ENCODE assay signal across 9 cellular contexts in the genomic region with DNA sequence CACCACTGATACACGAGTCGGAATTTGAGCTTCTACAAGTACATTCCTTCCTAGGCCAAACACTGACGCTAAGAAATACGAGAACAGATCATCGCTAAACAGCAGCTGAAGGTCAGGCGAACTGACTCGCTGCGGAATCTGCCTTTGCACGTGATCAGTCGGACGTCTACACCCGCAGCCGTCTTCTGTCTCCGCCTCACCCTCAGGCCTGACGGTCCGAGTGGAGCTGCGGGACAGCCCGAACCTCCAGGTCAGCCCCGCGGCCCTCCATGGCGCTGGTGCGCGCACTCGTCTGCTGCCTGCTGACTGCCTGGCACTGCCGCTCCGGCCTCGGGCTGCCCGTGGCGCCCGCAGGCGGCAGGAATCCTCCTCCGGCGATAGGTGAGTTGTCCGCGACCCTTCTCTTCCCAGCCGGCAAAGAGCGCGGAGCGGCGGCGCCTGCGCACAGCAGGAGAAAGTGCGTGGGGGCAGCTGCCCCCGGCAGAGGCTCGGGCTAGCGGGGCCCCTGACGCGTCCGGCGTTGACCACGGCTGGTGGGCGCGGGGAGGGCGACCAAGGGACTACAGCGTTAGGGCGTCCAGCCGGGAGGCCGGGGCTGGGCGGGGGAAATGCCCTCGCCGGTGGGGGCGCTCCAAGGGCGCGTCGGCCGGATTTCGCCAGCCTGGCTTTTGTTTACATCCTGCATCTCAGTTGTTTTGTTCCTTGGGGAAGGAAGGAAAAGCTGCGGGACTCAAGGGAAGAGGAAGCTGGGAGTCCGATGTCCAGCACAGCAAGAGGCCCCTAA. TPM values are rescaled to one million over a fixed set of nuclear protein-coding genes. Genes with fewer than 3 reads are reported as not detected.
A peak's percentile ranks its signal among the peaks of the same experiment; 100 is the strongest.
DNase-seq lines count a peak whose midpoint lies in the region; ATAC-seq and TF ChIP-seq lines count a peak whose summit lies in the region.
"Had no signal": no experiment of that assay in that cellular context is flagged by ENCODE, and none has a peak within 500 bp of the region (broad histone marks: within the 10 kb centered on the region; RNA-seq: fewer than 3 reads in every experiment).

A gene with protein sequence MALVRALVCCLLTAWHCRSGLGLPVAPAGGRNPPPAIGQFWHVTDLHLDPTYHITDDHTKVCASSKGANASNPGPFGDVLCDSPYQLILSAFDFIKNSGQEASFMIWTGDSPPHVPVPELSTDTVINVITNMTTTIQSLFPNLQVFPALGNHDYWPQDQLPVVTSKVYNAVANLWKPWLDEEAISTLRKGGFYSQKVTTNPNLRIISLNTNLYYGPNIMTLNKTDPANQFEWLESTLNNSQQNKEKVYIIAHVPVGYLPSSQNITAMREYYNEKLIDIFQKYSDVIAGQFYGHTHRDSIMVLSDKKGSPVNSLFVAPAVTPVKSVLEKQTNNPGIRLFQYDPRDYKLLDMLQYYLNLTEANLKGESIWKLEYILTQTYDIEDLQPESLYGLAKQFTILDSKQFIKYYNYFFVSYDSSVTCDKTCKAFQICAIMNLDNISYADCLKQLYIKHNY (plus strand): TSS at position 181 of the 784 bp plus-strand sequence. CDS start 89 bp downstream, at position 270.

- peak within 1 kb of the TSS; percentile 95 for H2AFZ ChIP-seq in GM23338

- peak; percentile 31 for DNase-seq in NCI-H1436 (lab: John Stamatoyannopoulos, UW)
- no peak for DNase-seq in NCI-H1436 treated with DMSO at 0.1 percent for 48 hours (lab: John Stamatoyannopoulos, UW)
- DNase-seq in GM23338 (ENCODE audit: low spot score), result peak; percentile 87
- DNase-seq in Jurkat, Clone E6-1 (ENCODE audit: low read depth, low spot score), result no peak
- DNase-seq in RKO (ENCODE audit: low spot score), result peak; percentile 87
- DNase-seq in brain pericyte (ENCODE audit: low read depth, low spot score), result peak; percentile 80
- peak; percentile 71 for DNase-seq in renal cortical epithelial cell (ENCODE audit: low read depth)

- H3F3A ChIP-seq in GM23338 (replicated peaks; ENCODE audit: low read depth), result peaks cover 11% of the 10 kb centered on the region; the same call in 1 of the 2 replicates

- H3K9me3 ChIP-seq in iPS-15b (ENCODE audit: control insufficient read depth, insufficient read depth, low read length), result no peaks in the 10 kb centered on the region

- H3K36me3 ChIP-seq in GM23338 (ENCODE audit: insufficient read depth) (no peaks in the 10 kb centered on the region), iPS-15b (ENCODE audit: control insufficient read depth, insufficient read depth, low read length) (no peaks in the 10 kb centered on the region)
- H3K36me3 ChIP-seq: BLaER1 had no signal

- H3K79me2 ChIP-seq in GM23338 (replicated peaks; ENCODE audit: insufficient read depth), result no peaks in the 10 kb centered on the region

- peak within 1 kb of the TSS; percentile 61 for H3K9ac ChIP-seq in iPS-15b (ENCODE audit: low read depth, low read length)
- H3K9ac ChIP-seq: BLaER1 had no signal

- H3K27ac ChIP-seq in GM23338 (ENCODE audit: low read depth), result peak within 1 kb of the TSS; percentile 47
- H3K27ac ChIP-seq: BLaER1 had no signal

- peak; percentile 50 to 56 for TF ChIP-seq CTCF in GM23338 (conservative IDR thresholded peaks at IDR 0.05; ENCODE audit: low read depth in 2 of 2)

- no peaks in the 10 kb centered on the region for H3K9me2 ChIP-seq in GM23338 (ENCODE audit: insufficient read depth)

- H3K4me1 Mint-ChIP-seq in GM23338, result peaks cover 47% of the 10 kb centered on the region

- peaks cover 46% of the 10 kb centered on the region for H3K4me1 ChIP-seq in GM23338 (ENCODE audit: insufficient read depth)
- H3K4me1 ChIP-seq in iPS-15b (ENCODE audit: control insufficient read depth, insufficient read depth, low read length), result peaks cover 12% of the 10 kb centered on the region
- H3K4me1 ChIP-seq: BLaER1 had no signal

- H4K20me1 ChIP-seq in GM23338 (replicated peaks; ENCODE audit: insufficient read depth), result no peaks in the 10 kb centered on the region
- H4K20me1 ChIP-seq: BLaER1 had no signal

- H3K4me3 ChIP-seq in GM23338 (peak within 1 kb of the TSS; percentile 83), iPS-15b (ENCODE audit: low read depth, low read length) (peak within 1 kb of the TSS; percentile 90)
- peak within 1 kb of the TSS; percentile 38 for H3K4me3 ChIP-seq in Jurkat, Clone E6-1 (ENCODE audit: low read length)
- H3K4me3 ChIP-seq: BLaER1 had no signal

- H3K36me3 Mint-ChIP-seq in GM23338 (ENCODE audit: low read depth), result no peaks in the 10 kb centered on the region

- H3K27me3 ChIP-seq in GM23338 (ENCODE audit: insufficient read depth) (peaks cover 38% of the 10 kb centered on the region), iPS-15b (ENCODE audit: control insufficient read depth, insufficient read depth, low read length) (peaks cover 28% of the 10 kb centered on the region)
- H3K27me3 ChIP-seq: BLaER1 had no signal

- peak within 1 kb of the TSS; percentile 88 for H3K4me3 Mint-ChIP-seq in GM23338

- H3K27ac Mint-ChIP-seq in GM23338, result peak within 1 kb of the TSS; percentile 87

- peak; percentile 84 for ATAC-seq in GM23338

- peak within 1 kb of the TSS; percentile 78 for H3K4me2 ChIP-seq in GM23338
- H3K4me2 ChIP-seq: BLaER1 had no signal

- peaks cover 18% of the 10 kb centered on the region for H3K27me3 Mint-ChIP-seq in GM23338 (ENCODE audit: insufficient read depth, low read depth, poor library complexity)

- no peaks in the 10 kb centered on the region for H3K9me3 Mint-ChIP-seq in GM23338

TF ChIP-seq in GM23338, 12 proteins besides CTCF, POLR2A, EP300 and RAD21 (continues in another document):
- TF ChIP-seq EZH2 (IDR thresholded peaks at IDR 0.05; ENCODE audit: low read depth, unreplicated experiment) (no peak), STAT1 (IDR thresholded peaks at IDR 0.05; ENCODE audit: unreplicated experiment) (no peak), NANOG (IDR thresholded peaks at IDR 0.05; ENCODE audit: borderline replicate concordance) (no peak), ZNF114 (CRISPR knock-in tag; IDR thresholded peaks at IDR 0.05) (no peak), ZNF331 (CRISPR knock-in tag; IDR thresholded peaks at IDR 0.05; ENCODE audit: low read depth) (no peak)
- TF ChIP-seq, protein P1, sequence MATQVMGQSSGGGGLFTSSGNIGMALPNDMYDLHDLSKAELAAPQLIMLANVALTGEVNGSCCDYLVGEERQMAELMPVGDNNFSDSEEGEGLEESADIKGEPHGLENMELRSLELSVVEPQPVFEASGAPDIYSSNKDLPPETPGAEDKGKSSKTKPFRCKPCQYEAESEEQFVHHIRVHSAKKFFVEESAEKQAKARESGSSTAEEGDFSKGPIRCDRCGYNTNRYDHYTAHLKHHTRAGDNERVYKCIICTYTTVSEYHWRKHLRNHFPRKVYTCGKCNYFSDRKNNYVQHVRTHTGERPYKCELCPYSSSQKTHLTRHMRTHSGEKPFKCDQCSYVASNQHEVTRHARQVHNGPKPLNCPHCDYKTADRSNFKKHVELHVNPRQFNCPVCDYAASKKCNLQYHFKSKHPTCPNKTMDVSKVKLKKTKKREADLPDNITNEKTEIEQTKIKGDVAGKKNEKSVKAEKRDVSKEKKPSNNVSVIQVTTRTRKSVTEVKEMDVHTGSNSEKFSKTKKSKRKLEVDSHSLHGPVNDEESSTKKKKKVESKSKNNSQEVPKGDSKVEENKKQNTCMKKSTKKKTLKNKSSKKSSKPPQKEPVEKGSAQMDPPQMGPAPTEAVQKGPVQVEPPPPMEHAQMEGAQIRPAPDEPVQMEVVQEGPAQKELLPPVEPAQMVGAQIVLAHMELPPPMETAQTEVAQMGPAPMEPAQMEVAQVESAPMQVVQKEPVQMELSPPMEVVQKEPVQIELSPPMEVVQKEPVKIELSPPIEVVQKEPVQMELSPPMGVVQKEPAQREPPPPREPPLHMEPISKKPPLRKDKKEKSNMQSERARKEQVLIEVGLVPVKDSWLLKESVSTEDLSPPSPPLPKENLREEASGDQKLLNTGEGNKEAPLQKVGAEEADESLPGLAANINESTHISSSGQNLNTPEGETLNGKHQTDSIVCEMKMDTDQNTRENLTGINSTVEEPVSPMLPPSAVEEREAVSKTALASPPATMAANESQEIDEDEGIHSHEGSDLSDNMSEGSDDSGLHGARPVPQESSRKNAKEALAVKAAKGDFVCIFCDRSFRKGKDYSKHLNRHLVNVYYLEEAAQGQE (IDR thresholded peaks at IDR 0.05; ENCODE audit: unreplicated experiment), result no peak

RNA-seq across cellular contexts. Expression of the gene that starts here (rescaled TPM):
- 3.0 and 6.3 TPM in 2 replicates for total RNA-seq in GM23338 (2014; rRNA removed; shearing (Covaris generic))
- polyA plus RNA-seq in GM23338 (2016; fragmentation: Nextera tagmentation; extraction: Ambion mirVana), result 3.5 and 5.1 TPM in 2 replicates
- 0.49 TPM for polyA plus RNA-seq in Jurkat, Clone E6-1 (2012; ENCODE audit: insufficient read depth, insufficient read length)
- total RNA-seq in renal cortical epithelial cell, result 8.4 and 9.6 TPM in 2 replicates

Comparison
In these comparisons a context has a peak if more than half of its experiments do, and no peak if none do; other contexts are left out.
1. DNase-seq: peak in NCI-H1436 (single experiment), GM23338 (single experiment), RKO (single experiment), brain pericyte (single experiment) and renal cortical epithelial cell (single experiment); none in NCI-H1436 treated with DMSO at 0.1 percent for 48 hours (single experiment) and Jurkat, Clone E6-1 (single experiment).
2. H3K4me3 ChIP-seq: peak in every context shown above with its lines; median percentile 90 in iPS-15b; 83 in GM23338; 38 in Jurkat, Clone E6-1.